ENCODE assay signal across 8 cellular contexts in the genomic region with DNA sequence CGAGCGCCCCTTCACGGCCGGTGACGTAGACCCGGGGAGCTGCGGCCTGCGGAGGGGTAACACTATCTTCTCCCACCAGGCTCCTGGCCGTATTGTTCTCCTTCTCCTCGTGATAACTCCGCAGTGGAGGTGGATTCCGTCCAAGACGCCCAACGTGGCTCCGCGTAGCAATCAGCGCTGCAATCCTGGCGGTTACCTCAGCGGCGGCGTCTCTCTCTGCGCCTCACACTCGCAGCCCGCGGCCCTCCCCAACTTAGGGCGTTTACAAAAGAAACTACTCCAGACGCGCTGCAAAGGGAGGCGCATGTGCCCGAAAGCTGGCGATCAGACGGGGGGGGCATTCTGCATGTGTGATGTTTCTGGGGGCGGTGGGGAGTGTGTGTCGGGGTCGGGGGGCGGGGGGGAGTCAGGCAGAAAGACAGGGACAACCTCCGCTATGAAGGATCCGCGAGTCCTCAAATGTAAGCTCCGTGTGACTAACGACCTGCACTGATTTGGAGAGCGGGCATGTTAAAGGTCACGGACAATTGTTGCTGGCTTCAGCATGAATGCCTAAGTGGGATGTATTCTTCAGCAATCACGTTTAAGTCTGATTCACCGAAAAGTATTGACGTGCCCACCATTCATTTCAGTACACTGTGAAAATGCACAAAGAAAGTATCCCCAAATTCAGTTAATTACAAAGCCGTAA. TPM values are rescaled to one million over a fixed set of nuclear protein-coding genes. Genes with fewer than 3 reads are reported as not detected.
DNase-seq lines count a peak whose midpoint lies in the region; ATAC-seq, FAIRE-seq and TF ChIP-seq lines count a peak whose summit lies in the region.

No MANE protein-coding gene starts in this region.

- H3K4me2 ChIP-seq in neural progenitor cell = peak overlapping the region; percentile 90

- no peaks in the 10 kb centered on the region for H3K9me3 ChIP-seq in neural progenitor cell (ENCODE audit: low read depth)

- H3K4me3 Mint-ChIP-seq in activated CD8-positive, alpha-beta memory T cell treated with anti-CD3 and anti-CD28 coated beads, Interleukin-2, amount 10 ng/mL, durations not matched to agents 7 days and 5 days = peak overlapping the region; percentile 22
- H3K4me3 Mint-ChIP-seq in neural progenitor cell = peak overlapping the region; percentile 97

- H3K9me3 Mint-ChIP-seq in activated CD8-positive, alpha-beta memory T cell treated with anti-CD3 and anti-CD28 coated beads, Interleukin-2, amount 10 ng/mL, durations not matched to agents 7 days and 5 days (ENCODE audit: low read depth) = no peaks in the 10 kb centered on the region
- no peaks in the 10 kb centered on the region for H3K9me3 Mint-ChIP-seq in neural progenitor cell

- peaks cover 65% of the 10 kb centered on the region for H3K27me3 Mint-ChIP-seq in activated CD8-positive, alpha-beta memory T cell treated with anti-CD3 and anti-CD28 coated beads, Interleukin-2, amount 10 ng/mL, durations not matched to agents 7 days and 5 days
- peaks cover 10% of the 10 kb centered on the region for H3K27me3 Mint-ChIP-seq in neural progenitor cell (ENCODE audit: insufficient read depth, low read depth)

- H3K4me3 ChIP-seq in fibroblast of pulmonary artery (replicated peaks; ENCODE audit: low read depth, low read length) = peak overlapping the region; percentile 65
- H3K4me3 ChIP-seq in neural progenitor cell = peak overlapping the region; percentile 89

- peak overlapping the region; percentile 66 for H2AFZ ChIP-seq in neural progenitor cell (replicated peaks)

- no peak for FAIRE-seq in frontal cortex (lab: Jason Lieb, UNC)

- H3K27ac Mint-ChIP-seq in activated CD8-positive, alpha-beta memory T cell treated with anti-CD3 and anti-CD28 coated beads, Interleukin-2, amount 10 ng/mL, durations not matched to agents 7 days and 5 days = no peak overlapping the region
- H3K27ac Mint-ChIP-seq in neural progenitor cell = peak overlapping the region; percentile 99

- CTCF ChIA-PET in activated CD8-positive, alpha-beta memory T cell treated with anti-CD3 and anti-CD28 coated beads, Interleukin-2, amount 10 ng/mL, durations not matched to agents 7 days and 5 days (lab: Charles Lee) = no interaction called here

- DNase-seq in EH (ENCODE audit: low read depth) (peak; percentile 72), NCI-H2081 treated with DMSO at 0.1 percent for 48 hours (lab: John Stamatoyannopoulos, UW) (peak; percentile 26), fibroblast of pulmonary artery (ENCODE audit: low read depth) (peak; percentile 88), neural progenitor cell (ENCODE audit: low spot score) (peak; percentile 88), frontal cortex (ENCODE audit: low spot score in 2 of 2) (no peak), T-helper 9 cell (no peak)
- DNase-seq in activated CD8-positive, alpha-beta memory T cell treated with anti-CD3 and anti-CD28 coated beads, Interleukin-2, amount 10 ng/mL, durations not matched to agents 7 days and 5 days = no peak

- peaks cover 18% of the 10 kb centered on the region for H3K27me3 ChIP-seq in neural progenitor cell

- H3K36me3 Mint-ChIP-seq in activated CD8-positive, alpha-beta memory T cell treated with anti-CD3 and anti-CD28 coated beads, Interleukin-2, amount 10 ng/mL, durations not matched to agents 7 days and 5 days = no peaks in the 10 kb centered on the region
- H3K36me3 Mint-ChIP-seq in neural progenitor cell = peaks cover 3% of the 10 kb centered on the region

- H3K36me3 ChIP-seq in neural progenitor cell = no peaks in the 10 kb centered on the region

- H3K79me2 ChIP-seq in neural progenitor cell (ENCODE audit: low read depth) = peaks cover 29% of the 10 kb centered on the region

- ATAC-seq in activated CD8-positive, alpha-beta memory T cell treated with anti-CD3 and anti-CD28 coated beads, Interleukin-2, amount 10 ng/mL, durations not matched to agents 7 days and 5 days = no peak
- ATAC-seq in GM18867 (IDR thresholded peaks at IDR 0.05; ENCODE audit: unreplicated experiment) = no peak

- no peak for TF ChIP-seq CTCF in fibroblast of pulmonary artery (IDR thresholded peaks at IDR 0.05; ENCODE audit: low read length, missing control alignments)
- TF ChIP-seq CTCF in neural progenitor cell (IDR thresholded peaks at IDR 0.05) = no peak

- peaks cover 74% of the 10 kb centered on the region for H3F3A ChIP-seq in neural progenitor cell (ENCODE audit: low read depth)

- H3K27ac ChIP-seq in neural progenitor cell = peak overlapping the region; percentile 40

- H3K4me1 ChIP-seq in neural progenitor cell = peaks cover 40% of the 10 kb centered on the region

- H4K20me1 ChIP-seq in neural progenitor cell (ENCODE audit: low read depth) = peaks cover 15% of the 10 kb centered on the region

- peaks cover 21% of the 10 kb centered on the region for H3K4me1 Mint-ChIP-seq in activated CD8-positive, alpha-beta memory T cell treated with anti-CD3 and anti-CD28 coated beads, Interleukin-2, amount 10 ng/mL, durations not matched to agents 7 days and 5 days
- H3K4me1 Mint-ChIP-seq in neural progenitor cell = peaks cover 35% of the 10 kb centered on the region

- H3K9ac ChIP-seq in neural progenitor cell = no peak overlapping the region

RNA-seq across cellular contexts. Expression of gene ZNF516, which starts 1.3 kb away (rescaled TPM):
- total RNA-seq in activated CD8-positive, alpha-beta memory T cell treated with anti-CD3 and anti-CD28 coated beads, Interleukin-2, amount 10 ng/mL, durations not matched to agents 7 days and 5 days = 1 to 10 TPM; 1.5 to 2.0 TPM
- 45.5 and 83.3 TPM in 2 replicates for total RNA-seq in neural progenitor cell (ENCODE audit: low replicate concordance)
- total RNA-seq in frontal cortex = 14.3 TPM

Comparison
In these comparisons a context has a peak if more than half of its experiments do, and no peak if none do; other contexts are left out.
1. DNase-seq: peak in EH (single experiment), NCI-H2081 treated with DMSO at 0.1 percent for 48 hours (single experiment), fibroblast of pulmonary artery (single experiment) and neural progenitor cell (single experiment); none in activated CD8-positive, alpha-beta memory T cell treated with anti-CD3 and anti-CD28 coated beads, Interleukin-2, amount 10 ng/mL, durations not matched to agents 7 days and 5 days (single experiment), frontal cortex (0 of 2) and T-helper 9 cell (single experiment).